Comparison of ENCODE assay signal across 6 cellular contexts in the genomic region with DNA sequence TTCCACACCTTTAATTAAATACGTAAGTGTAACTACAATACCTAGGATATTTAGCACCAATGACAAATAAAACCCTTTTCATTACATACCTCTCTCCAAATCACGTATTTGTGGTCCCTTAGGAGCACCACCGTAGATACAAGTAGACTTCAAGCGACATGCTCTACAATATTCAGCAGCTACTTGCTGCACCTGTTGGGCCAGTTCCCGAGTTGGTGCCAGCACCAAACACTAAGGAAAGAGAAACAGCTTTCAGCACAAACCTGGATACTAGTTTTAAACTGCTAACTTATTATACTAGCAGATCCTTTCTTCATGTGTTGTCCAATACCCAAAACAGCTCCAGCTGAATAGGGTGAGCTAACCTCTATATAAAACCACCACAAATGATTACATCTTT.
DNase-seq lines count a peak whose midpoint lies in the region; ATAC-seq lines count a peak whose summit lies in the region.

No MANE protein-coding gene starts in this region.

- H3K4me1 ChIP-seq in endocrine pancreas (ENCODE audit: control insufficient read depth, insufficient read depth, low read length): peaks cover 45% of the 10 kb centered on the region

- H3K9me3 Mint-ChIP-seq in activated T-cell treated with anti-CD3 and anti-CD28 coated beads, Interleukin-2, amount 50 U/mL, for 24 hours: no peaks in the 10 kb centered on the region
- H3K9me3 Mint-ChIP-seq in stimulated activated naive CD8-positive, alpha-beta T cell treated with anti-CD3 and anti-CD28 coated beads, Interleukin-15, amount 100 ng/mL, for 72 hours: no peaks in the 10 kb centered on the region

- H3K27me3 Mint-ChIP-seq in activated T-cell treated with anti-CD3 and anti-CD28 coated beads, Interleukin-2, amount 50 U/mL, for 24 hours: no peaks in the 10 kb centered on the region
- H3K27me3 Mint-ChIP-seq in stimulated activated naive CD8-positive, alpha-beta T cell treated with anti-CD3 and anti-CD28 coated beads, Interleukin-15, amount 100 ng/mL, for 72 hours: no peaks in the 10 kb centered on the region

- DNase-seq in activated T-cell treated with anti-CD3 and anti-CD28 coated beads, Interleukin-2, amount 50 U/mL, for 24 hours: no peak
- no peak for DNase-seq in activated T-cell treated with anti-CD3 and anti-CD28 coated beads, Interleukin-2, amount 50 U/mL, for 48 hours
- DNase-seq in stimulated activated naive CD8-positive, alpha-beta T cell treated with anti-CD3 and anti-CD28 coated beads, Interleukin-15, amount 100 ng/mL, for 72 hours: no peak
- DNase-seq in NCI-H2107 treated with DMSO at 0.1 percent for 48 hours (lab: John Stamatoyannopoulos, UW; ENCODE audit: unreplicated experiment) (no peak), NCI-H446 (lab: John Stamatoyannopoulos, UW) (no peak)

- H3K36me3 ChIP-seq in endocrine pancreas (ENCODE audit: control insufficient read depth, insufficient read depth, low read length): peaks cover 38% of the 10 kb centered on the region

- H3K27me3 ChIP-seq in endocrine pancreas (ENCODE audit: control insufficient read depth, insufficient read depth, low read length): no peaks in the 10 kb centered on the region

- H3K9me3 ChIP-seq in endocrine pancreas (ENCODE audit: control insufficient read depth, low read length): no peaks in the 10 kb centered on the region

- peak overlapping the region; percentile 99 for H3K4me3 ChIP-seq in endocrine pancreas (ENCODE audit: control insufficient read depth, insufficient read depth, low read length)

- peaks cover 71% of the 10 kb centered on the region for H3K4me1 Mint-ChIP-seq in activated T-cell treated with anti-CD3 and anti-CD28 coated beads, Interleukin-2, amount 50 U/mL, for 24 hours (ENCODE audit: low read depth)
- peaks cover 82% of the 10 kb centered on the region for H3K4me1 Mint-ChIP-seq in stimulated activated naive CD8-positive, alpha-beta T cell treated with anti-CD3 and anti-CD28 coated beads, Interleukin-15, amount 100 ng/mL, for 72 hours

- H3K4me3 Mint-ChIP-seq in activated T-cell treated with anti-CD3 and anti-CD28 coated beads, Interleukin-2, amount 50 U/mL, for 24 hours: peak overlapping the region; percentile 98
- H3K4me3 Mint-ChIP-seq in stimulated activated naive CD8-positive, alpha-beta T cell treated with anti-CD3 and anti-CD28 coated beads, Interleukin-15, amount 100 ng/mL, for 72 hours: peak overlapping the region in 1 of 2 donors; percentile 21

- H3K36me3 Mint-ChIP-seq in activated T-cell treated with anti-CD3 and anti-CD28 coated beads, Interleukin-2, amount 50 U/mL, for 24 hours (ENCODE audit: low read depth): peaks cover 95% of the 10 kb centered on the region

- peak overlapping the region; percentile 23 for H3K9ac ChIP-seq in endocrine pancreas (ENCODE audit: control insufficient read depth, insufficient read depth, low read length)

- H3K27ac Mint-ChIP-seq in activated T-cell treated with anti-CD3 and anti-CD28 coated beads, Interleukin-2, amount 50 U/mL, for 24 hours: peak overlapping the region; percentile 100
- H3K27ac Mint-ChIP-seq in stimulated activated naive CD8-positive, alpha-beta T cell treated with anti-CD3 and anti-CD28 coated beads, Interleukin-15, amount 100 ng/mL, for 72 hours: peak overlapping the region; percentile 100

- no peak for ATAC-seq in stimulated activated naive CD8-positive, alpha-beta T cell treated with anti-CD3 and anti-CD28 coated beads, Interleukin-15, amount 100 ng/mL, for 72 hours
